16 cellular contexts compared by ENCODE assay signal in the genomic region with DNA sequence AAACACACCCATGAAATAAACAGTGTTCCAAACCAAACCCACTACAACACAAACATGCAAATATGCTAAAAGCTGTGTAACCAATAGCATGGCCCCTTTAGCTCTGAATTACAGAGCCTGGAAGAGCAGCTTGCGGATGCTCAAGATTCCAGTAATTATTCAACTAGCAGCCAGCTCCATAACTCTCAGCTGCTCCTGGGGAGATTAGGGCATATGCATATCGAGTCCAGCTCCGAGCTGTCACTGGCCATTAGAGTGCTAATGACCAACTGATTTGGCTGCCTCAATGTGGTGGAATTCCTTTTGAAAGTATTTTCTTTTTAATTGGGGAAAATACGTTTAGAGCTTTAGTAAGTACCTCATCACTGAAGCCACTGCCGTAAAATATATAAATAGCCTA.
"Had no signal": no experiment of that assay in that cellular context is flagged by ENCODE, and none has a peak within 500 bp of the region (broad histone marks: within the 10 kb centered on the region; RNA-seq: fewer than 3 reads in every experiment).

No MANE protein-coding gene starts in this region.

- H3K9me3 Mint-ChIP-seq: activated naive CD4-positive, alpha-beta T cell treated with anti-CD3 and anti-CD28 coated beads, Interleukin-2, amount 50 U/mL, for 24 hours; nephron had no signal

- H3K4me3 Mint-ChIP-seq: activated naive CD4-positive, alpha-beta T cell treated with anti-CD3 and anti-CD28 coated beads, Interleukin-2, amount 50 U/mL, for 24 hours; nephron had no signal

- H3K27ac ChIP-seq: brain microvascular endothelial cell, colonic mucosa, esophagus muscularis mucosa, parathyroid adenoma, spleen, upper lobe of right lung had no signal

- H3K4me1 Mint-ChIP-seq: activated naive CD4-positive, alpha-beta T cell treated with anti-CD3 and anti-CD28 coated beads, Interleukin-2, amount 50 U/mL, for 24 hours had no signal

- H3K27ac Mint-ChIP-seq: activated naive CD4-positive, alpha-beta T cell treated with anti-CD3 and anti-CD28 coated beads, Interleukin-2, amount 50 U/mL, for 24 hours had no signal

- H2AFZ ChIP-seq: parathyroid adenoma had no signal

- H3K27me3 ChIP-seq: brain microvascular endothelial cell, colonic mucosa, esophagus muscularis mucosa, spleen, upper lobe of right lung had no signal

- H3K36me3 ChIP-seq: brain microvascular endothelial cell, colonic mucosa, esophagus muscularis mucosa, spleen, upper lobe of right lung had no signal

- H3K9me3 ChIP-seq: colonic mucosa, esophagus muscularis mucosa, spleen, upper lobe of right lung had no signal

- H3K4me1 ChIP-seq: colonic mucosa, esophagus muscularis mucosa, parathyroid adenoma, spleen, upper lobe of right lung had no signal

- ATAC-seq: left ventricle myocardium superior; stimulated activated naive CD8-positive, alpha-beta T cell treated with anti-CD3 and anti-CD28 coated beads, Interleukin-15, Interleukin-2, amounts not matched to agents 100 U/mL and 50 U/mL, for 24 hours; upper lobe of right lung had no signal

- H3K4me3 ChIP-seq: colonic mucosa, esophagus muscularis mucosa, spleen, upper lobe of right lung had no signal

- DNase-seq: activated gamma-delta T cell treated with Interleukin-2 at 50 U/mL for 16 hours; activated T-cell treated with anti-CD3 and anti-CD28 coated beads, Interleukin-2, amount 50 U/mL, for 1 hour; anterior cingulate cortex; brain microvascular endothelial cell; colonic mucosa; glutamatergic neuron; left ventricle myocardium superior; spleen; stimulated activated CD4-positive, alpha-beta T cell treated with anti-CD3 and anti-CD28 coated beads, Interleukin-4, amount 100 ng/mL, for 24 hours; stimulated activated naive CD8-positive, alpha-beta T cell treated with anti-CD3 and anti-CD28 coated beads, Interleukin-15, Interleukin-2, amounts not matched to agents 100 U/mL and 50 U/mL, for 24 hours; T-helper 1 cell; upper lobe of right lung had no signal

- H3K9ac ChIP-seq: parathyroid adenoma had no signal

- H3K36me3 Mint-ChIP-seq: activated naive CD4-positive, alpha-beta T cell treated with anti-CD3 and anti-CD28 coated beads, Interleukin-2, amount 50 U/mL, for 24 hours had no signal

- H3K27me3 Mint-ChIP-seq: activated naive CD4-positive, alpha-beta T cell treated with anti-CD3 and anti-CD28 coated beads, Interleukin-2, amount 50 U/mL, for 24 hours had no signal

- H3K79me2 ChIP-seq: parathyroid adenoma had no signal
